In genomic region chr6:107665386-107665785, GRCh38 we compare ENCODE assay signal across 16 cellular contexts.
DNase-seq lines count a peak whose midpoint lies in the region; ATAC-seq and TF ChIP-seq lines count a peak whose summit lies in the region.
"Had no signal": no experiment of that assay in that cellular context is flagged by ENCODE, and none has a peak within 500 bp of the region (broad histone marks: within the 10 kb centered on the region; RNA-seq: fewer than 3 reads in every experiment).

No MANE protein-coding gene starts in this region.

- peak overlapping the region; percentile 62 for H3K4me2 ChIP-seq in skeletal muscle satellite cell (ENCODE audit: low read length)

- DNase-seq in HCEC 1CT (peak; percentile 53), SJSA1 (ENCODE audit: low read depth in 1 of 2, low spot score in 2 of 2) (peak in 1 of 2 experiments; percentile 46), fibroblast of mammary gland (ENCODE audit: low read depth) (peak; percentile 44), omental fat pad (ENCODE audit: low spot score) (no peak)
- DNase-seq: activated CD4-positive, alpha-beta T cell treated with anti-CD3 and anti-CD28 coated beads, Interleukin-2, amount 50 U/mL, for 48 hours; effector memory CD4-positive, alpha-beta T cell; naive B cell; NCI-H2029; NCI-H82; sigmoid colon; stimulated activated naive CD4-positive, alpha-beta T cell treated with Interleukin-2 at 50 U/mL for 16 hours had no signal

- H3K36me3 ChIP-seq in SJSA1 (no peaks in the 10 kb centered on the region), skeletal muscle satellite cell (ENCODE audit: insufficient read depth, low read length) (no peaks in the 10 kb centered on the region)
- H3K36me3 ChIP-seq: ascending aorta, sigmoid colon had no signal

- ATAC-seq in omental fat pad (ENCODE audit: low FRiP score) (no peak), HG02885 (IDR thresholded peaks at IDR 0.05; ENCODE audit: poor library complexity, unreplicated experiment) (no peak), GM18520 (IDR thresholded peaks at IDR 0.05; ENCODE audit: unreplicated experiment) (no peak)
- ATAC-seq: activated T-helper 17 cell treated with anti-CD3 and anti-CD28 coated beads, Interleukin-2, amount 50 U/mL, for 72 hours had no signal

- H3K9me3 ChIP-seq in SJSA1 (replicated peaks) = no peaks in the 10 kb centered on the region
- no peaks in the 10 kb centered on the region for H3K9me3 ChIP-seq in skeletal muscle satellite cell (replicated peaks; ENCODE audit: low read length)
- H3K9me3 ChIP-seq: ascending aorta, sigmoid colon had no signal

- H3K4me3 ChIP-seq in SJSA1 (no peak overlapping the region), fibroblast of mammary gland (ENCODE audit: control insufficient read depth, low read depth, low read length) (no peak overlapping the region), skeletal muscle satellite cell (ENCODE audit: low read length) (no peak overlapping the region)
- H3K4me3 ChIP-seq: ascending aorta, sigmoid colon had no signal

- H3K27ac ChIP-seq in SJSA1 = peak overlapping the region; percentile 9; the same call in 1 of the 2 replicates
- H3K27ac ChIP-seq: ascending aorta had no signal

- H3K27me3 ChIP-seq in SJSA1 (replicated peaks) = no peaks in the 10 kb centered on the region
- peaks cover 5% of the 10 kb centered on the region for H3K27me3 ChIP-seq in skeletal muscle satellite cell (ENCODE audit: control insufficient read depth, insufficient read depth, low read length)
- H3K27me3 ChIP-seq: ascending aorta, sigmoid colon had no signal

- no peak overlapping the region for H3K9ac ChIP-seq in skeletal muscle satellite cell (ENCODE audit: low read depth, low read length)

- H3K4me1 ChIP-seq in SJSA1 (replicated peaks) (peaks cover 19% of the 10 kb centered on the region), skeletal muscle satellite cell (ENCODE audit: control insufficient read depth, insufficient read depth, low read length) (peaks cover 20% of the 10 kb centered on the region)
- H3K4me1 ChIP-seq: ascending aorta had no signal

- TF ChIP-seq CTCF in fibroblast of mammary gland (conservative IDR thresholded peaks at IDR 0.05; ENCODE audit: control insufficient read depth, insufficient read depth, low read depth, low read length) = no peak
- TF ChIP-seq CTCF in omental fat pad (IDR thresholded peaks at IDR 0.05) = no peak
